Comparison of ENCODE assay signal across 9 cellular contexts in genomic region chr7:74208241-74208640, GRCh38. TPM values are rescaled to one million over a fixed set of nuclear protein-coding genes. Genes with fewer than 3 reads are reported as not detected.
DNase-seq lines count a peak whose midpoint lies in the region; ATAC-seq, FAIRE-seq and TF ChIP-seq lines count a peak whose summit lies in the region.
"Not testable (repeated sequence)": the region's sequence is repeated elsewhere in the genome, so short reads cannot be mapped to it uniquely, and the experiment has no call there.
"Had no signal": no experiment of that assay in that cellular context is flagged by ENCODE, and none has a peak within 500 bp of the region (broad histone marks: within the 10 kb centered on the region; RNA-seq: fewer than 3 reads in every experiment).

No MANE protein-coding gene starts in this region.

- not testable (repeated sequence) for H3K36me3 Mint-ChIP-seq in IgD-negative memory B cell; activated naive CD4-positive, alpha-beta T cell treated with anti-CD3 and anti-CD28 coated beads, Interleukin-2, amount 10 ng/mL, durations not matched to agents 7 days and 5 days; naive B cell
- H3K36me3 Mint-ChIP-seq in stimulated activated memory B cell treated with anti-CD40 and anti-IgM and Interleukin-4, amounts not matched to agents 10 μg/mL and 1 μg/mL and 100 μg/mL, for 72 hours: peaks cover 11% of the 10 kb centered on the region

- intact Hi-C loops in K562 (cut with micrococcal nuclease): not testable (repeated sequence)
- intact Hi-C loops in kidney (cut with DNase I): loop anchor here (5.0 kb wide), 1 partner anchor 194 kb away; no protein-coding TSS in a partner anchor

- peaks cover 75% of the 10 kb centered on the region for H3K4me1 ChIP-seq in BLaER1
- H3K4me1 ChIP-seq in K562 (replicated peaks in 1 of 2; ENCODE audit: control insufficient read depth in 2 of 2, insufficient read depth in 2 of 2, low read length in 2 of 2): peaks cover 3 to 28% of the 10 kb centered on the region in 2 experiments; a peak in 4 of 5 replicates
- not testable (repeated sequence) for H3K4me1 ChIP-seq in kidney (ENCODE audit: control insufficient read depth in 1 of 2, insufficient read depth in 1 of 2, low read depth in 1 of 2, low read length in 2 of 2)
- peaks cover 42 to 45% of the 10 kb centered on the region in 2 experiments for H3K4me1 ChIP-seq in neutrophil (ENCODE audit: control insufficient read depth in 1 of 2, insufficient read depth in 1 of 2, low read depth in 1 of 2, low read length in 1 of 2)

- not testable (repeated sequence) for TF ChIP-seq CTCF in K562 (IDR thresholded peaks at IDR 0.05 in 2 of 3, conservative IDR thresholded peaks at IDR 0.05 in 1 of 3; ENCODE audit: insufficient read depth in 2 of 3, low read depth in 1 of 3, low read length in 3 of 3); kidney (IDR thresholded peaks at IDR 0.05; ENCODE audit: borderline replicate concordance, extremely low read depth, insufficient read depth); neutrophil (IDR thresholded peaks at IDR 0.05)

- DNase-seq in activated naive CD4-positive, alpha-beta T cell treated with anti-CD3 and anti-CD28 coated beads, Interleukin-2, amount 10 ng/mL, durations not matched to agents 7 days and 5 days: peak; percentile 13
- not testable (repeated sequence) for DNase-seq in K562 (ENCODE audit: extremely low read depth in 1 of 4, low spot score in 3 of 4); naive B cell
- peak; percentile 25 for DNase-seq in kidney

- FAIRE-seq in K562 (lab: Jason Lieb, UNC); kidney (lab: Jason Lieb, UNC): not testable (repeated sequence)

- not testable (repeated sequence) for TF ChIP-seq POLR2A in K562 (conservative IDR thresholded peaks at IDR 0.05)

- not testable (repeated sequence) for H3K9ac ChIP-seq in BLaER1; K562 (ENCODE audit: insufficient read depth in 1 of 2, low read depth in 2 of 2, low read length in 2 of 2); kidney (ENCODE audit: low read length in 2 of 2)

- WGBS in K562 (ENCODE audit: insufficient coverage, low coverage, missing lambda C conversion rate): 18% methylated on average over 7 of the region's 7 CpGs

- H3K4me3 Mint-ChIP-seq in IgD-negative memory B cell (peak overlapping the region in 2 of 4 donors; percentile 56 to 65), naive B cell (peak overlapping the region in 7 of 8 donors; percentile 10 to 96 (median 83))
- not testable (repeated sequence) for H3K4me3 Mint-ChIP-seq in activated naive CD4-positive, alpha-beta T cell treated with anti-CD3 and anti-CD28 coated beads, Interleukin-2, amount 10 ng/mL, durations not matched to agents 7 days and 5 days; stimulated activated memory B cell treated with anti-CD40 and anti-IgM and Interleukin-4, amounts not matched to agents 10 μg/mL and 1 μg/mL and 100 μg/mL, for 72 hours

- peak overlapping the region; percentile 95 for H3K4me2 ChIP-seq in BLaER1
- H3K4me2 ChIP-seq in K562 (ENCODE audit: insufficient read depth, low read length): not testable (repeated sequence)

- TF ChIP-seq EP300 in K562 (IDR thresholded peaks at IDR 0.05; ENCODE audit: low read length): not testable (repeated sequence)

- not testable (repeated sequence) for H3K9me1 ChIP-seq in K562 (ENCODE audit: control insufficient read depth, insufficient read depth, low read length)

- H2AFZ ChIP-seq in K562 (ENCODE audit: low read depth, low read length): not testable (repeated sequence)

- not testable (repeated sequence) for H3K79me2 ChIP-seq in K562 (ENCODE audit: control insufficient read depth, insufficient read depth, low read length)

- TF ChIP-seq RAD21 in K562 (CRISPR knock-in tag; conservative IDR thresholded peaks at IDR 0.05 in 1 of 2, IDR thresholded peaks at IDR 0.05 in 1 of 2): not testable (repeated sequence)

- H3K9me3 ChIP-seq in BLaER1; K562 (replicated peaks; ENCODE audit: control insufficient read depth, insufficient read depth, low read depth, low read length); kidney (ENCODE audit: control insufficient read depth in 1 of 2, low read length in 2 of 2); neutrophil: not testable (repeated sequence)

- H3K36me3 ChIP-seq in BLaER1: peaks cover 14% of the 10 kb centered on the region
- not testable (repeated sequence) for H3K36me3 ChIP-seq in K562 (ENCODE audit: control insufficient read depth, insufficient read depth, low read length); kidney (ENCODE audit: control insufficient read depth in 1 of 2, insufficient read depth in 2 of 2, low read length in 2 of 2)
- H3K36me3 ChIP-seq in neutrophil: peaks cover 10% of the 10 kb centered on the region

- H3K27ac ChIP-seq in BLaER1 (peak overlapping the region; percentile 99), neutrophil (peak overlapping the region; percentile 96)
- H3K27ac ChIP-seq in K562 (ENCODE audit: extremely low read depth, low read depth, low read length); kidney (ENCODE audit: low read depth in 2 of 2, low read length in 2 of 2): not testable (repeated sequence)

- not testable (repeated sequence) for ATAC-seq in K562; naive B cell (ENCODE audit: low read depth in 2 of 2); stimulated activated memory B cell treated with anti-CD40 and anti-IgM and Interleukin-4, amounts not matched to agents 10 μg/mL and 1 μg/mL and 100 μg/mL, for 72 hours

- peaks cover 32 to 39% (median 36%) of the 10 kb centered on the region in 3 donors for H3K4me1 Mint-ChIP-seq in IgD-negative memory B cell
- H3K4me1 Mint-ChIP-seq in activated naive CD4-positive, alpha-beta T cell treated with anti-CD3 and anti-CD28 coated beads, Interleukin-2, amount 10 ng/mL, durations not matched to agents 7 days and 5 days: peaks cover 35% of the 10 kb centered on the region
- peaks cover 31 to 61% (median 51%) of the 10 kb centered on the region in 3 donors for H3K4me1 Mint-ChIP-seq in naive B cell
- peaks cover 63% of the 10 kb centered on the region for H3K4me1 Mint-ChIP-seq in stimulated activated memory B cell treated with anti-CD40 and anti-IgM and Interleukin-4, amounts not matched to agents 10 μg/mL and 1 μg/mL and 100 μg/mL, for 72 hours

- in situ Hi-C loops in K562 (cut with MboI): loop anchor here (5.0 to 10.0 kb wide), 2 partner anchors 194 to 333 kb away; no protein-coding TSS in a partner anchor

- H3K27ac Mint-ChIP-seq in IgD-negative memory B cell: peak overlapping the region in 2 of 3 donors; percentile 2 to 16
- H3K27ac Mint-ChIP-seq in activated naive CD4-positive, alpha-beta T cell treated with anti-CD3 and anti-CD28 coated beads, Interleukin-2, amount 10 ng/mL, durations not matched to agents 7 days and 5 days: not testable (repeated sequence)
- H3K27ac Mint-ChIP-seq in naive B cell: peak overlapping the region in 2 of 6 donors; percentile 87 to 91
- peak overlapping the region; percentile 73 for H3K27ac Mint-ChIP-seq in stimulated activated memory B cell treated with anti-CD40 and anti-IgM and Interleukin-4, amounts not matched to agents 10 μg/mL and 1 μg/mL and 100 μg/mL, for 72 hours

- not testable (repeated sequence) for H4K20me1 ChIP-seq in BLaER1; K562 (replicated peaks; ENCODE audit: control insufficient read depth, insufficient read depth, low read length)

- H3K9me3 Mint-ChIP-seq in IgD-negative memory B cell; activated naive CD4-positive, alpha-beta T cell treated with anti-CD3 and anti-CD28 coated beads, Interleukin-2, amount 10 ng/mL, durations not matched to agents 7 days and 5 days; naive B cell; stimulated activated memory B cell treated with anti-CD40 and anti-IgM and Interleukin-4, amounts not matched to agents 10 μg/mL and 1 μg/mL and 100 μg/mL, for 72 hours: not testable (repeated sequence)

- H3K4me3 ChIP-seq in BLaER1; K562; kidney (ENCODE audit: low read length in 2 of 2); neutrophil (ENCODE audit: low read depth in 1 of 2, low read length in 1 of 2): not testable (repeated sequence)

- CTCF ChIA-PET in activated naive CD4-positive, alpha-beta T cell treated with anti-CD3 and anti-CD28 coated beads, Interleukin-2, amount 10 ng/mL, durations not matched to agents 7 days and 5 days (lab: Charles Lee): interaction anchor here (0.9 to 8.1 kb wide), 6 partner anchors 7 to 198 kb away, joined by 3 to 145 read pairs (median 22); no protein-coding TSS in a partner anchor
- CTCF ChIA-PET in K562 (lab: Yijun Ruan, JAX; ENCODE audit: low intra/inter-chr PET ratio): interaction anchor here (1.2 to 3.2 kb wide), 2 partner anchors 138 to 185 kb away, joined by 3 to 51 read pairs; no protein-coding TSS in a partner anchor

- H3K27me3 ChIP-seq in BLaER1; K562 (ENCODE audit: control insufficient read depth in 2 of 2, insufficient read depth in 2 of 2, low read length in 2 of 2); neutrophil: not testable (repeated sequence)

- POLR2A ChIA-PET in K562 (lab: Yijun Ruan, JAX): interaction anchor here (1.1 to 1.5 kb wide), 3 partner anchors 9 to 34 kb away, joined by 3 to 4 read pairs (median 3); partner anchors contain the start of gene EIF4H

- not testable (repeated sequence) for BruUV-seq in K562 (replicated peaks; lab: Mats Ljungman, UMichigan)

- not testable (repeated sequence) for H3K27me3 Mint-ChIP-seq in IgD-negative memory B cell; naive B cell; stimulated activated memory B cell treated with anti-CD40 and anti-IgM and Interleukin-4, amounts not matched to agents 10 μg/mL and 1 μg/mL and 100 μg/mL, for 72 hours
- peaks cover 23% of the 10 kb centered on the region for H3K27me3 Mint-ChIP-seq in activated naive CD4-positive, alpha-beta T cell treated with anti-CD3 and anti-CD28 coated beads, Interleukin-2, amount 10 ng/mL, durations not matched to agents 7 days and 5 days

RNA-seq across cellular contexts. Expression of gene LAT2, which starts 1.6 kb away (rescaled TPM):
- polyA plus RNA-seq in IgD-negative memory B cell: 383 TPM
- 1.1 and 2.4 TPM in 2 replicates for total RNA-seq in K562 (2011; cell fraction: chromatin; rRNA removed; ENCODE audit: low replicate concordance)
- total RNA-seq in K562 (2011; cell fraction: nucleolus; rRNA removed): 0.39 and 1.8 TPM in 2 replicates
- 1.1 and 1.5 TPM in 2 replicates for total RNA-seq in K562 (2011; cell fraction: nucleoplasm; rRNA removed)
- 0.29 and 0.45 TPM in 2 replicates for total RNA-seq in K562 (2014; rRNA removed)
- total RNA-seq in K562 (2014; rRNA removed; fragmentation: Illumina TruSeq; extraction: Trizol): 0.15 TPM in 1 of 2 replicates, not detected in the other
- 0.11 and 0.23 TPM in 2 replicates for total RNA-seq in K562 (2015; rRNA removed; fragmentation: Illumina TruSeq; extraction: Trizol)
- total RNA-seq in K562 (2021): 0.29 and 0.58 TPM in 2 replicates
- polyA plus RNA-seq in K562 (2011; rRNA removed): 0.24 and 0.65 TPM in 2 replicates
- 0.19 and 0.57 TPM in 2 replicates for polyA plus RNA-seq in K562 (2011; cell fraction: cytosol; rRNA removed)
- 0.18 and 0.64 TPM in 2 replicates for polyA plus RNA-seq in K562 (2011; cell fraction: nucleus; rRNA removed)
- polyA plus RNA-seq in K562 (2012): 0.68 and 0.76 TPM in 2 replicates
- polyA plus RNA-seq in K562 (2014; fragmentation: Illumina TruSeq; extraction: Trizol): 0.40 and 0.47 TPM in 2 replicates
- under 1 TPM; 0.24 to 0.25 TPM for polyA plus RNA-seq in K562 (2014; fragmentation: Nextera tagmentation; extraction: Ambion mirVana)
- 0.24 and 0.78 TPM in 2 replicates for polyA plus RNA-seq in K562 (2014; rRNA removed)
- 0.53 TPM in 1 of 2 replicates, not detected in the other for polyA minus RNA-seq in K562 (2011; rRNA and poly(A)+ RNA removed)
- not detected in 2 replicates for polyA minus RNA-seq in K562 (2011; cell fraction: cytosol; rRNA and poly(A)+ RNA removed)
- 0.54 TPM in 1 of 2 replicates, not detected in the other for polyA minus RNA-seq in K562 (2011; cell fraction: nucleus; rRNA and poly(A)+ RNA removed)
- 17.6 TPM for total RNA-seq in kidney
- 3.7 TPM for polyA plus RNA-seq in kidney (ENCODE audit: insufficient read depth, low read depth, low replicate concordance)
- polyA plus RNA-seq in naive B cell (ENCODE audit: low read depth in 6 of 6): 100 to 1,000 TPM; 394 to 597 (median 466) TPM
- total RNA-seq: G401 had no signal

RNA-seq across cellular contexts. Expression of gene EIF4H, which starts 34.1 kb away (rescaled TPM):
- 197 TPM for polyA plus RNA-seq in IgD-negative memory B cell
- 135 and 180 TPM in 2 replicates for total RNA-seq in K562 (2011; cell fraction: chromatin; rRNA removed; ENCODE audit: low replicate concordance)
- total RNA-seq in K562 (2011; cell fraction: nucleolus; rRNA removed): 102 and 103 TPM in 2 replicates
- 156 and 188 TPM in 2 replicates for total RNA-seq in K562 (2011; cell fraction: nucleoplasm; rRNA removed)
- 315 and 338 TPM in 2 replicates for total RNA-seq in K562 (2014; rRNA removed)
- 262 and 319 TPM in 2 replicates for total RNA-seq in K562 (2014; rRNA removed; fragmentation: Illumina TruSeq; extraction: Trizol)
- total RNA-seq in K562 (2015; rRNA removed; fragmentation: Illumina TruSeq; extraction: Trizol): 350 and 354 TPM in 2 replicates
- 408 and 416 TPM in 2 replicates for total RNA-seq in K562 (2021)
- 346 and 435 TPM in 2 replicates for polyA plus RNA-seq in K562 (2011; rRNA removed)
- polyA plus RNA-seq in K562 (2011; cell fraction: cytosol; rRNA removed): 391 and 403 TPM in 2 replicates
- polyA plus RNA-seq in K562 (2011; cell fraction: nucleus; rRNA removed): 160 and 185 TPM in 2 replicates
- 372 and 407 TPM in 2 replicates for polyA plus RNA-seq in K562 (2012)
- polyA plus RNA-seq in K562 (2014; fragmentation: Illumina TruSeq; extraction: Trizol): 319 and 334 TPM in 2 replicates
- polyA plus RNA-seq in K562 (2014; fragmentation: Nextera tagmentation; extraction: Ambion mirVana): 10 to 100 TPM; 11.0 to 15.9 TPM
- polyA plus RNA-seq in K562 (2014; rRNA removed): 369 and 425 TPM in 2 replicates
- 295 and 304 TPM in 2 replicates for polyA minus RNA-seq in K562 (2011; rRNA and poly(A)+ RNA removed)
- polyA minus RNA-seq in K562 (2011; cell fraction: cytosol; rRNA and poly(A)+ RNA removed): 159 and 193 TPM in 2 replicates
- 95.7 and 151 TPM in 2 replicates for polyA minus RNA-seq in K562 (2011; cell fraction: nucleus; rRNA and poly(A)+ RNA removed)
- 240 TPM for total RNA-seq in kidney
- polyA plus RNA-seq in kidney (ENCODE audit: insufficient read depth, low read depth, low replicate concordance): 153 TPM
- polyA plus RNA-seq in naive B cell (ENCODE audit: low read depth in 6 of 6): 100 to 1,000 TPM; 185 to 247 (median 209) TPM

RNA-seq across cellular contexts. Expression of gene RFC2, which starts 46.0 kb away (rescaled TPM):
- polyA plus RNA-seq in IgD-negative memory B cell (46.6 TPM), K562 (2011; rRNA removed) (78.2 and 109 TPM in 2 replicates), K562 (2014; fragmentation: Illumina TruSeq; extraction: Trizol) (156 and 161 TPM in 2 replicates), K562 (2014; fragmentation: Nextera tagmentation; extraction: Ambion mirVana) (10 to 100 TPM; 32.5 to 55.6 TPM), K562 (2014; rRNA removed) (112 and 124 TPM in 2 replicates), kidney (ENCODE audit: insufficient read depth, low read depth, low replicate concordance) (16.2 TPM), naive B cell (ENCODE audit: low read depth in 6 of 6) (10 to 100 TPM; 42.7 to 61.4 (median 51.9) TPM)
- 39.7 and 82.7 TPM in 2 replicates for total RNA-seq in K562 (2011; cell fraction: chromatin; rRNA removed; ENCODE audit: low replicate concordance)
- total RNA-seq in K562 (2011; cell fraction: nucleolus; rRNA removed): 54.0 and 64.9 TPM in 2 replicates
- 37.6 and 46.7 TPM in 2 replicates for total RNA-seq in K562 (2011; cell fraction: nucleoplasm; rRNA removed)
- total RNA-seq in K562 (2014; rRNA removed) (93.6 and 123 TPM in 2 replicates), K562 (2014; rRNA removed; fragmentation: Illumina TruSeq; extraction: Trizol) (96.6 and 99.8 TPM in 2 replicates), K562 (2015; rRNA removed; fragmentation: Illumina TruSeq; extraction: Trizol) (122 and 126 TPM in 2 replicates), K562 (2021) (102 and 104 TPM in 2 replicates), kidney (21.1 TPM)
- polyA plus RNA-seq in K562 (2011; cell fraction: cytosol; rRNA removed): 62.5 and 86.6 TPM in 2 replicates
- 21.3 and 32.9 TPM in 2 replicates for polyA plus RNA-seq in K562 (2011; cell fraction: nucleus; rRNA removed)
- 86.3 and 99.6 TPM in 2 replicates for polyA plus RNA-seq in K562 (2012)
- 85.5 and 125 TPM in 2 replicates for polyA minus RNA-seq in K562 (2011; rRNA and poly(A)+ RNA removed)
- 72.1 and 79.1 TPM in 2 replicates for polyA minus RNA-seq in K562 (2011; cell fraction: cytosol; rRNA and poly(A)+ RNA removed)
- 22.2 and 22.7 TPM in 2 replicates for polyA minus RNA-seq in K562 (2011; cell fraction: nucleus; rRNA and poly(A)+ RNA removed)

Comparison
In these comparisons a context has a peak if more than half of its experiments do, and no peak if none do; other contexts are left out.
1. RNA of gene LAT2, which starts 1.6 kb away (polyA plus RNA-seq): 394 to 597 TPM in naive B cell and 383 TPM in IgD-negative memory B cell (single experiment); 3.7 TPM in kidney (single experiment) and 0.18 to 0.78 TPM in K562; every median in the first group is over 10 times any median in the second.